Comparison of ENCODE assay signal across 16 cellular contexts in the genomic region with DNA sequence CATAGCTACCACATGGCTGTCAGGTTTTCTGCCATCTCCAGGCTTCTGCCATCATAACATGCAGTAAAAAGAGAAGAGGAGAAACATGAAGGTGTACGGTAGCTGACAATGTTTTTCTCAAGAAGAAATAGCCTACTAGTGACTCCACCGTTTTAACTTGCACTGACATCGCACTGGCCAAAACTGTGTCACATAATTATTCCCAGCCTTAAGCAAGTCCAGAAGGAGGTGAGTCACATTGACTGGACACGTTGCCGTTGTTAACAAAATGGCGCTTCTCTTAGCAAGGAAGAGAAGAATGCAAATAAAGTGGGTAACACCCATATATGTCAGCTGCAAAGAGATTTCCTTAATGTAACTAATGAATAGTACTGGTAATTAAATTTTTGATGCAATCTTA.
"Had no signal": no experiment of that assay in that cellular context is flagged by ENCODE, and none has a peak within 500 bp of the region (broad histone marks: within the 10 kb centered on the region; RNA-seq: fewer than 3 reads in every experiment).

No MANE protein-coding gene starts in this region.

- H3K9me3 ChIP-seq: breast epithelium, esophagus muscularis mucosa, gastroesophageal sphincter, lower lobe of right lung, ovary had no signal

- DNase-seq: activated CD4-positive, alpha-beta T cell treated with anti-CD3 and anti-CD28 coated beads, Interleukin-2, amount 50 U/mL, for 1 hour; activated CD4-positive, CD25-positive, alpha-beta regulatory T cell; activated effector memory CD4-positive, alpha-beta T cell treated with Interleukin-2 at 50 U/mL for 16 hours; lower lobe of right lung; midbrain; ovary; stimulated activated CD4-positive, alpha-beta T cell treated with anti-CD3 and anti-CD28 coated beads, Interleukin-12 subunit alpha, Interleukin-12 subunit beta, amount 100 ng/mL, for 4 hours; stimulated activated naive CD4-positive, alpha-beta T cell; substantia nigra had no signal

- H3K36me3 ChIP-seq: breast epithelium, esophagus muscularis mucosa, gastroesophageal sphincter, lower lobe of right lung, neural progenitor cell, ovary had no signal

- H3K36me3 Mint-ChIP-seq: activated naive CD4-positive, alpha-beta T cell treated with anti-CD3 and anti-CD28 coated beads, Interleukin-2, amount 50 U/mL, for 72 hours; neural progenitor cell had no signal

- H2AFZ ChIP-seq: neural progenitor cell had no signal

- H3K4me1 Mint-ChIP-seq: neural progenitor cell had no signal

- H3K4me1 ChIP-seq: breast epithelium, esophagus muscularis mucosa, gastroesophageal sphincter, lower lobe of right lung had no signal

- ATAC-seq: activated naive CD4-positive, alpha-beta T cell treated with anti-CD3 and anti-CD28 coated beads, Interleukin-2, amount 50 U/mL, for 72 hours; gastroesophageal sphincter; lower lobe of right lung had no signal

- H3K9ac ChIP-seq: neural progenitor cell had no signal

- H3K4me2 ChIP-seq: neural progenitor cell had no signal

- H3K27me3 ChIP-seq: breast epithelium, esophagus muscularis mucosa, gastroesophageal sphincter, neural progenitor cell, ovary had no signal

- H3K27ac ChIP-seq: breast epithelium, esophagus muscularis mucosa, gastroesophageal sphincter, lower lobe of right lung, neural progenitor cell, ovary had no signal

- H3K4me3 Mint-ChIP-seq: neural progenitor cell; T-helper 1 cell treated with Interleukin-12 subunit alpha and Interleukin-12 subunit beta and Interleukin-4 antibody, amounts not matched to agents 30 μg/mL and 1 μg/mL, for 36 hours; type B pancreatic cell had no signal

- H3K27ac Mint-ChIP-seq: activated naive CD4-positive, alpha-beta T cell treated with anti-CD3 and anti-CD28 coated beads, Interleukin-2, amount 50 U/mL, for 72 hours; neural progenitor cell; T-helper 1 cell treated with Interleukin-12 subunit alpha and Interleukin-12 subunit beta and Interleukin-4 antibody, amounts not matched to agents 30 μg/mL and 1 μg/mL, for 36 hours; type B pancreatic cell had no signal

- H3K27me3 Mint-ChIP-seq: type B pancreatic cell had no signal

- H3K4me3 ChIP-seq: breast epithelium, esophagus muscularis mucosa, gastroesophageal sphincter, lower lobe of right lung, neural progenitor cell, ovary had no signal
